Comparison of ENCODE assay signal across 8 cellular contexts in genomic region chr7:130733866-130734524, GRCh38. TPM values are rescaled to one million over a fixed set of nuclear protein-coding genes. Genes with fewer than 3 reads are reported as not detected.
DNase-seq lines count a peak whose midpoint lies in the region; ATAC-seq and TF ChIP-seq lines count a peak whose summit lies in the region.

TSS of gene KLF14 (minus strand) at chr7:130734207. CDS start at chr7:130734033, 174 bp downstream.

- H2AK9ac ChIP-seq in IMR-90 (replicated peaks; ENCODE audit: low read depth, low read length, poor library complexity): no peak within 1 kb of the TSS

- H4K91ac ChIP-seq in IMR-90 (ENCODE audit: insufficient read depth, low read depth, low read length): no peak within 1 kb of the TSS

- H3K27me3 ChIP-seq in IMR-90 (ENCODE audit: control insufficient read depth, insufficient read depth, low read length): peaks cover 56% of the 10 kb centered on the region

- H3K4me3 ChIP-seq in IMR-90 (ENCODE audit: insufficient read depth, low read depth, low read length) (peak within 1 kb of the TSS; percentile 91), fibroblast of mammary gland (ENCODE audit: control insufficient read depth, low read depth, low read length) (peak within 1 kb of the TSS; percentile 52)

- no peak within 1 kb of the TSS for H3K4ac ChIP-seq in IMR-90 (ENCODE audit: low read depth, low read length)

- H3K9me1 ChIP-seq in IMR-90 (ENCODE audit: insufficient read depth, low read length): no peaks in the 10 kb centered on the region

- no TSS peak for BruUV-seq in IMR-90 (replicated peaks; lab: Mats Ljungman, UMichigan)

- TF ChIP-seq CTCF in IMR-90 (conservative IDR thresholded peaks at IDR 0.05; ENCODE audit: low read depth, low read length) (no peak), fibroblast of mammary gland (conservative IDR thresholded peaks at IDR 0.05; ENCODE audit: control insufficient read depth, insufficient read depth, low read depth, low read length) (no peak), osteocyte (IDR thresholded peaks at IDR 0.05) (no peak)
- no peak for TF ChIP-seq CTCF in activated CD8-positive, alpha-beta T cell treated with anti-CD3 and anti-CD28 coated beads for 36 hours (IDR thresholded peaks at IDR 0.05)

- no peaks in the 10 kb centered on the region for H3K79me1 ChIP-seq in IMR-90 (ENCODE audit: low read depth in 1 of 2, low read length in 2 of 2)

- intact Hi-C loops in IMR-90 (cut with micrococcal nuclease): no loop called here
- intact Hi-C loops in activated CD8-positive, alpha-beta T cell treated with anti-CD3 and anti-CD28 coated beads for 36 hours (cut with micrococcal nuclease): no loop called here

- H3K4me1 ChIP-seq in IMR-90 (ENCODE audit: control insufficient read depth, insufficient read depth, low read length): no peaks in the 10 kb centered on the region

- peaks cover 68% of the 10 kb centered on the region for H3K27me3 Mint-ChIP-seq in activated CD8-positive, alpha-beta T cell treated with anti-CD3 and anti-CD28 coated beads for 36 hours
- H3K27me3 Mint-ChIP-seq in osteocyte (ENCODE audit: unreplicated experiment): peaks cover 73% of the 10 kb centered on the region

- no peak within 1 kb of the TSS for H3K14ac ChIP-seq in IMR-90 (replicated peaks; ENCODE audit: low read depth, low read length)

- no peak within 1 kb of the TSS for H2BK15ac ChIP-seq in IMR-90 (ENCODE audit: low read depth, low read length)

- H3K27ac Mint-ChIP-seq in activated CD8-positive, alpha-beta T cell treated with anti-CD3 and anti-CD28 coated beads for 36 hours: no peak within 1 kb of the TSS
- no peak within 1 kb of the TSS for H3K27ac Mint-ChIP-seq in osteocyte (ENCODE audit: unreplicated experiment)

- H3K36me3 ChIP-seq in IMR-90 (ENCODE audit: control insufficient read depth, insufficient read depth, low read length): no peaks in the 10 kb centered on the region

- peak; percentile 36 for DNase-seq in ELR (ENCODE audit: low read depth)
- no peak for DNase-seq in IMR-90
- peak; percentile 46 for DNase-seq in activated CD8-positive, alpha-beta T cell treated with anti-CD3 and anti-CD28 coated beads for 36 hours
- peak; percentile 21 for DNase-seq in fibroblast of mammary gland (ENCODE audit: low read depth)
- no peak for DNase-seq in osteocyte (ENCODE audit: extremely low spot score, unreplicated experiment)
- no peak for DNase-seq in G401 (ENCODE audit: low spot score)

- H3K56ac ChIP-seq in IMR-90 (ENCODE audit: extremely low read depth, insufficient read depth, low read length): no peak within 1 kb of the TSS

- H2BK120ac ChIP-seq in IMR-90 (ENCODE audit: low read depth, low read length): no peak within 1 kb of the TSS

- no peak within 1 kb of the TSS for H3K18ac ChIP-seq in IMR-90 (ENCODE audit: low read depth, low read length)

- H3K27ac ChIP-seq in IMR-90 (ENCODE audit: insufficient read depth, low read length): no peak within 1 kb of the TSS

- peaks cover 6% of the 10 kb centered on the region for H3K9me3 Mint-ChIP-seq in activated CD8-positive, alpha-beta T cell treated with anti-CD3 and anti-CD28 coated beads for 36 hours
- peaks cover 29% of the 10 kb centered on the region for H3K9me3 Mint-ChIP-seq in osteocyte (ENCODE audit: unreplicated experiment)

- no peak for TF ChIP-seq RAD21 in IMR-90 (IDR thresholded peaks at IDR 0.05; ENCODE audit: low read length)

- peaks cover 5% of the 10 kb centered on the region for H3K4me1 Mint-ChIP-seq in activated CD8-positive, alpha-beta T cell treated with anti-CD3 and anti-CD28 coated beads for 36 hours (ENCODE audit: low read depth)
- peaks cover 8% of the 10 kb centered on the region for H3K4me1 Mint-ChIP-seq in osteocyte (ENCODE audit: unreplicated experiment)

- peaks cover 38% of the 10 kb centered on the region for H3K9me3 ChIP-seq in IMR-90 (ENCODE audit: control insufficient read depth, insufficient read depth, low read length)

- no peak within 1 kb of the TSS for H2BK20ac ChIP-seq in IMR-90 (ENCODE audit: low read depth, low read length)

- no peaks in the 10 kb centered on the region for H4K20me1 ChIP-seq in IMR-90 (ENCODE audit: insufficient read depth, low read length)

- CTCF ChIA-PET in IMR-90 (lab: Yijun Ruan, JAX): interaction anchor here (0.6 kb wide), 1 partner anchor 473 kb away, joined by 3 read pairs; no protein-coding TSS in a partner anchor
- CTCF ChIA-PET in activated CD8-positive, alpha-beta T cell treated with anti-CD3 and anti-CD28 coated beads for 36 hours (lab: Charles Lee): interaction anchor here (0.7 to 1.8 kb wide), 4 partner anchors 19 to 73 kb away, joined by 3 to 5 read pairs (median 3); no protein-coding TSS in a partner anchor

- no peak within 1 kb of the TSS for H4K8ac ChIP-seq in IMR-90 (ENCODE audit: low read depth in 2 of 2, low read length in 2 of 2)

- peak within 1 kb of the TSS; percentile 88 for H2AFZ ChIP-seq in IMR-90 (replicated peaks; ENCODE audit: low read length, poor library complexity)

- H2BK5ac ChIP-seq in IMR-90 (ENCODE audit: low read depth, low read length, poor library complexity, severe bottlenecking): no peak within 1 kb of the TSS

- H3K23ac ChIP-seq in IMR-90 (ENCODE audit: low read depth, low read length): no peak within 1 kb of the TSS

- dilution Hi-C loops in IMR-90 (cut with HindIII; ENCODE audit: low sequenced_read_pairs, unreplicated experiment): no loop called here

- H3K4me2 ChIP-seq in IMR-90 (ENCODE audit: low read depth, low read length): peak within 1 kb of the TSS; percentile 96

- H3K9ac ChIP-seq in IMR-90 (ENCODE audit: low read depth, low read length): 0 out of 2 replicates have a peak within 1 kb of the TSS, but pooled peaks have one; percentile 43

- H4K5ac ChIP-seq in IMR-90 (ENCODE audit: low read depth, low read length): no peak within 1 kb of the TSS

- WGBS in IMR-90 (ENCODE audit: extremely low coverage in 2 of 2, insufficient read length in 1 of 2), 2 experiments: 1% methylated on average over 76 of the region's 97 CpGs; no CpG with 5 or more reads in 1 of the 2 experiments

- H3K4me3 Mint-ChIP-seq in activated CD8-positive, alpha-beta T cell treated with anti-CD3 and anti-CD28 coated beads for 36 hours: peak within 1 kb of the TSS; percentile 74
- H3K4me3 Mint-ChIP-seq in osteocyte (ENCODE audit: unreplicated experiment): peak within 1 kb of the TSS; percentile 81

- no peak within 1 kb of the TSS for H2AK5ac ChIP-seq in IMR-90 (ENCODE audit: low read depth, low read length)

- in situ Hi-C loops in IMR-90 (cut with MboI; ENCODE audit: low sequenced_read_pairs) (no loop called here), G401 (cut with HindIII; ENCODE audit: low sequenced_read_pairs) (no loop called here)

- TF ChIP-seq POLR2A in IMR-90 (IDR thresholded peaks at IDR 0.05; ENCODE audit: low read depth, low read length): no peak

- peaks cover 4% of the 10 kb centered on the region for H3K36me3 Mint-ChIP-seq in activated CD8-positive, alpha-beta T cell treated with anti-CD3 and anti-CD28 coated beads for 36 hours (ENCODE audit: low read depth)
- peaks cover 18% of the 10 kb centered on the region for H3K36me3 Mint-ChIP-seq in osteocyte (ENCODE audit: unreplicated experiment)

- ATAC-seq in IMR-90 (ENCODE audit: low read depth): peak; percentile 88
- peak; percentile 71 for ATAC-seq in activated CD8-positive, alpha-beta T cell treated with anti-CD3 and anti-CD28 coated beads for 36 hours
- no peak for ATAC-seq in GM21526 (IDR thresholded peaks at IDR 0.05; ENCODE audit: low FRiP score, unreplicated experiment)
- ATAC-seq in HG03095 (IDR thresholded peaks at IDR 0.05; ENCODE audit: unreplicated experiment): no peak

- POLR2A ChIA-PET in IMR-90 (lab: Charles Lee; ENCODE audit: unreplicated experiment): no interaction called here
- POLR2A ChIA-PET in activated CD8-positive, alpha-beta T cell treated with anti-CD3 and anti-CD28 coated beads for 36 hours (lab: Charles Lee): no interaction called here

TF ChIP-seq in IMR-90, 13 proteins besides CTCF, POLR2A, EP300 and RAD21 (continues in another document):
- TF ChIP-seq NFE2L2 (IDR thresholded peaks at IDR 0.05; ENCODE audit: low read depth, low read length) (no peak), USF2 (IDR thresholded peaks at IDR 0.05; ENCODE audit: low read depth, low read length) (no peak), MXI1 (IDR thresholded peaks at IDR 0.05; ENCODE audit: borderline replicate concordance, low read depth, low read length) (no peak), FOS (IDR thresholded peaks at IDR 0.05; ENCODE audit: low read depth, low read length) (no peak), BHLHE40 (IDR thresholded peaks at IDR 0.05; ENCODE audit: low read depth, low read length) (no peak), CEBPB (IDR thresholded peaks at IDR 0.05; ENCODE audit: low read depth, low read length) (no peak), ELK1 (IDR thresholded peaks at IDR 0.05; ENCODE audit: borderline replicate concordance, low read depth, low read length) (no peak), RCOR1 (IDR thresholded peaks at IDR 0.05; ENCODE audit: insufficient replicate concordance, low read length) (no peak), MAFK (IDR thresholded peaks at IDR 0.05; ENCODE audit: low read depth, low read length) (no peak), MAZ (IDR thresholded peaks at IDR 0.05; ENCODE audit: borderline replicate concordance, low read depth, low read length) (no peak), SMC3 (IDR thresholded peaks at IDR 0.05; ENCODE audit: low read depth, low read length) (no peak), CHD1 (IDR thresholded peaks at IDR 0.05; ENCODE audit: low read depth, low read length) (no peak)

RNA-seq across cellular contexts. Expression of gene KLF14, which starts in this region (rescaled TPM):
- total RNA-seq in IMR-90 (2012; rRNA removed): not detected in 2 replicates
- 0.05 and 0.07 TPM in 2 replicates for polyA plus RNA-seq in IMR-90 (2012; rRNA removed)
- 0.05 TPM in 1 of 2 replicates, not detected in the other for polyA plus RNA-seq in IMR-90 (2012; cell fraction: cytosol; rRNA removed)
- polyA plus RNA-seq in IMR-90 (2012; cell fraction: nucleus; rRNA removed; ENCODE audit: low replicate concordance): 0.07 and 0.09 TPM in 2 replicates
- total RNA-seq in activated CD8-positive, alpha-beta T cell treated with anti-CD3 and anti-CD28 coated beads for 36 hours: not detected
- total RNA-seq in osteocyte: not detected in 2 replicates
- not detected in 2 replicates for total RNA-seq in G401 (2014; rRNA removed; shearing (Covaris generic))

Comparison
In these comparisons a context has a peak if more than half of its experiments do, and no peak if none do; other contexts are left out.
1. Peak in ATAC-seq, H3K4me3 ChIP-seq, H3K9ac ChIP-seq and H3K4me2 ChIP-seq in IMR-90; RNA of the gene not detected or under 1 TPM.
2. Peak in DNase-seq and ATAC-seq in activated CD8-positive, alpha-beta T cell treated with anti-CD3 and anti-CD28 coated beads for 36 hours; RNA of the gene not detected or under 1 TPM.
3. DNase-seq: peak in ELR (single experiment) and fibroblast of mammary gland (single experiment); none in IMR-90 (single experiment), osteocyte (single experiment) and G401 (single experiment).